Comparison of ENCODE assay signal across 20 cellular contexts in the genomic region with DNA sequence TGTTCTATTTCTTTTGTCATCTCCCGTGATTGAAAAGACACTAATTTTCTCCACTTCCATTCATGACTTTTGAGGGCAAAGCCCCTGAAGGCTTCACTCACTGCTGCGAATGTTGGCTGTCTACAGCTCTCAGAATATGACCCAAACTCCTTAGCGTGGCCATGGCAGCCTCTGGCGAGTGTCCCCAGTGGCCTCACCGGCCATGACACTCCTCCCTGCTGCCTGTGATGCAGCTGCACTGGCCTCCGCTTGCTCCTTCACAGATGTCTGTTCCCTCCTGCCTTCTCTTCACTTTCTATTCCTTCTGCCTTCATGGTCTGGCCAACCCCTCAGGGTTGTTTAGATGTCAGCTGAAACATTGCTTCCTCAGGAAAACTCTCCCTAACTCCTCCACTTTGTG. TPM values are rescaled to one million over a fixed set of nuclear protein-coding genes. Genes with fewer than 3 reads are reported as not detected.
DNase-seq lines count a peak whose midpoint lies in the region; ATAC-seq, FAIRE-seq and TF ChIP-seq lines count a peak whose summit lies in the region.
"Had no signal": no experiment of that assay in that cellular context is flagged by ENCODE, and none has a peak within 500 bp of the region (broad histone marks: within the 10 kb centered on the region; RNA-seq: fewer than 3 reads in every experiment).

No MANE protein-coding gene starts in this region.

- H3K36me3 ChIP-seq in WERI-Rb-1, result no peaks in the 10 kb centered on the region
- H3K36me3 ChIP-seq in smooth muscle cell (ENCODE audit: low read depth), result no peaks in the 10 kb centered on the region

- H3K4me1 ChIP-seq in A549, result no peaks in the 10 kb centered on the region
- no peaks in the 10 kb centered on the region for H3K4me1 ChIP-seq in smooth muscle cell (ENCODE audit: low read depth)

- H3K27me3 Mint-ChIP-seq in glutamatergic neuron (ENCODE audit: unreplicated experiment), result no peaks in the 10 kb centered on the region

- no peak for FAIRE-seq in A549 (lab: Jason Lieb, UNC)
- FAIRE-seq: A204.1, D721Med had no signal

- CTCF ChIA-PET in A549 (lab: Yijun Ruan, JAX), result no interaction called here

- no peak for TF ChIP-seq POLR2A in A549 (IDR thresholded peaks at IDR 0.05; ENCODE audit: low read length)

- H3K27ac Mint-ChIP-seq in glutamatergic neuron (ENCODE audit: unreplicated experiment), result peak overlapping the region; percentile 39
- H3K27ac Mint-ChIP-seq: CD4-positive, CD25-positive, alpha-beta regulatory T cell had no signal

- H3K27me3 ChIP-seq in WERI-Rb-1 (ENCODE audit: insufficient read depth, low read depth, severe bottlenecking) (no peaks in the 10 kb centered on the region), smooth muscle cell (ENCODE audit: low read depth) (no peaks in the 10 kb centered on the region)

- H3K27ac ChIP-seq in A549 (no peak overlapping the region), WERI-Rb-1 (no peak overlapping the region), smooth muscle cell (ENCODE audit: low read depth) (no peak overlapping the region)
- H3K27ac ChIP-seq: GM23248, RWPE1 had no signal

- no peaks in the 10 kb centered on the region for H3K9me3 ChIP-seq in A549
- no peaks in the 10 kb centered on the region for H3K9me3 ChIP-seq in WERI-Rb-1 (ENCODE audit: severe bottlenecking)
- no peaks in the 10 kb centered on the region for H3K9me3 ChIP-seq in smooth muscle cell (replicated peaks; ENCODE audit: low read depth)
- H3K9me3 ChIP-seq: SK-N-SH had no signal

- ATAC-seq in A549, result peak; percentile 62
- no peak for ATAC-seq in HG03280 (IDR thresholded peaks at IDR 0.05; ENCODE audit: unreplicated experiment)

- TF ChIP-seq EP300 in A549 (IDR thresholded peaks at IDR 0.05), result no peak

- TF ChIP-seq CTCF in A549 (IDR thresholded peaks at IDR 0.05) (no peak), WERI-Rb-1 (IDR thresholded peaks at IDR 0.05; ENCODE audit: low read depth, low read length) (0 out of 2 replicates have a peak, but pooled peaks have one; percentile 1), glutamatergic neuron (IDR thresholded peaks at IDR 0.05; ENCODE audit: partially characterized antibody, unreplicated experiment) (no peak), smooth muscle cell (IDR thresholded peaks at IDR 0.05; ENCODE audit: borderline replicate concordance, insufficient read depth, poor library complexity, severe bottlenecking) (no peak)

- no peaks in the 10 kb centered on the region for H3K79me2 ChIP-seq in smooth muscle cell (ENCODE audit: low read depth)

- H3K4me3 Mint-ChIP-seq in glutamatergic neuron (ENCODE audit: unreplicated experiment), result no peak overlapping the region
- H3K4me3 Mint-ChIP-seq: CD4-positive, CD25-positive, alpha-beta regulatory T cell had no signal

- H2AFZ ChIP-seq in smooth muscle cell (ENCODE audit: low read depth), result no peak overlapping the region
- H2AFZ ChIP-seq: GM23248 had no signal

- H3F3A ChIP-seq in smooth muscle cell (ENCODE audit: low read depth), result no peaks in the 10 kb centered on the region

- H3K36me3 Mint-ChIP-seq in glutamatergic neuron (ENCODE audit: unreplicated experiment), result peaks cover 5% of the 10 kb centered on the region
- H3K36me3 Mint-ChIP-seq: CD4-positive, CD25-positive, alpha-beta regulatory T cell had no signal

- POLR2A ChIA-PET in A549 (lab: Yijun Ruan, JAX), result no interaction called here

- no peaks in the 10 kb centered on the region for H3K9me3 Mint-ChIP-seq in glutamatergic neuron (ENCODE audit: unreplicated experiment)

- H3K4me1 Mint-ChIP-seq in glutamatergic neuron (ENCODE audit: low read depth, unreplicated experiment), result no peaks in the 10 kb centered on the region
- H3K4me1 Mint-ChIP-seq: CD4-positive, CD25-positive, alpha-beta regulatory T cell had no signal

- no peaks in the 10 kb centered on the region for H4K20me1 ChIP-seq in smooth muscle cell (ENCODE audit: low read depth)

- no peak overlapping the region for H3K9ac ChIP-seq in smooth muscle cell (ENCODE audit: low read depth)
- H3K9ac ChIP-seq: GM23248, SK-N-SH had no signal

- H3K4me3 ChIP-seq in A549 (no peak overlapping the region), WERI-Rb-1 (ENCODE audit: low read depth, low read length) (no peak overlapping the region), smooth muscle cell (no peak overlapping the region)
- H3K4me3 ChIP-seq: GM23248 had no signal

- no peak for TF ChIP-seq RAD21 in A549 (conservative IDR thresholded peaks at IDR 0.05 in 1 of 2, IDR thresholded peaks at IDR 0.05 in 1 of 2)

- H3K4me2 ChIP-seq in A549 (no peak overlapping the region), smooth muscle cell (no peak overlapping the region)
- H3K4me2 ChIP-seq: SK-N-SH had no signal

- 79% methylated on average over 6 of the region's 6 CpGs for whole genome bisulfite sequencing in A549 (ENCODE audit: missing lambda C conversion rate)
- WGBS in smooth muscle cell (ENCODE audit: low lambda C conversion rate), result 79% methylated on average over 6 of the region's 6 CpGs

- DNase-seq in A549 (ENCODE audit: low read depth in 1 of 2, low spot score in 1 of 2), result no peak
- DNase-seq in OCI-M1 (lab: John Stamatoyannopoulos, UW), result peak; percentile 26
- no peak for DNase-seq in WERI-Rb-1
- peak; percentile 52 for DNase-seq in glutamatergic neuron
- DNase-seq in DMS153 treated with DMSO at 0.1 percent for 48 hours (lab: John Stamatoyannopoulos, UW; ENCODE audit: unreplicated experiment), result no peak
- no peak for DNase-seq in smooth muscle cell (lab: John Stamatoyannopoulos, UW; ENCODE audit: unreplicated experiment)
- no peak for DNase-seq in activated CD4-positive, CD25-positive, alpha-beta regulatory T cell treated with anti-CD3 and anti-CD28 coated beads, Interleukin-2, amount 50 U/mL, for 72 hours
- DNase-seq: CD4-positive, CD25-positive, alpha-beta regulatory T cell; DND-41; GM23248; Kasumi-1; NCI-H187 treated with DMSO at 0.1 percent for 48 hours; NCI-H2171; NCI-H446 treated with DMSO at 0.1 percent for 48 hours; NCI-H774; SK-N-SH had no signal

TF ChIP-seq in A549, 52 proteins besides CTCF, POLR2A, EP300 and RAD21:
- TF ChIP-seq FOXS1 (CRISPR knock-in tag; IDR thresholded peaks at IDR 0.05), result no peak
- TF ChIP-seq, protein P1, sequence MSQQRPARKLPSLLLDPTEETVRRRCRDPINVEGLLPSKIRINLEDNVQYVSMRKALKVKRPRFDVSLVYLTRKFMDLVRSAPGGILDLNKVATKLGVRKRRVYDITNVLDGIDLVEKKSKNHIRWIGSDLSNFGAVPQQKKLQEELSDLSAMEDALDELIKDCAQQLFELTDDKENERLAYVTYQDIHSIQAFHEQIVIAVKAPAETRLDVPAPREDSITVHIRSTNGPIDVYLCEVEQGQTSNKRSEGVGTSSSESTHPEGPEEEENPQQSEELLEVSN (IDR thresholded peaks at IDR 0.05; ENCODE audit: borderline replicate concordance, low read depth), result no peak
- no peak for TF ChIP-seq ZSCAN20 (CRISPR knock-in tag; IDR thresholded peaks at IDR 0.05)
- TF ChIP-seq EHMT2 (IDR thresholded peaks at IDR 0.05; ENCODE audit: low read depth), result no peak
- no peak for TF ChIP-seq SREBF2 (IDR thresholded peaks at IDR 0.05)
- TF ChIP-seq, protein P2, sequence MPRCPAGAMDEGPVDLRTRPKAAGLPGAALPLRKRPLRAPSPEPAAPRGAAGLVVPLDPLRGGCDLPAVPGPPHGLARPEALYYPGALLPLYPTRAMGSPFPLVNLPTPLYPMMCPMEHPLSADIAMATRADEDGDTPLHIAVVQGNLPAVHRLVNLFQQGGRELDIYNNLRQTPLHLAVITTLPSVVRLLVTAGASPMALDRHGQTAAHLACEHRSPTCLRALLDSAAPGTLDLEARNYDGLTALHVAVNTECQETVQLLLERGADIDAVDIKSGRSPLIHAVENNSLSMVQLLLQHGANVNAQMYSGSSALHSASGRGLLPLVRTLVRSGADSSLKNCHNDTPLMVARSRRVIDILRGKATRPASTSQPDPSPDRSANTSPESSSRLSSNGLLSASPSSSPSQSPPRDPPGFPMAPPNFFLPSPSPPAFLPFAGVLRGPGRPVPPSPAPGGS (IDR thresholded peaks at IDR 0.05), result no peak
- TF ChIP-seq BHLHE40 (IDR thresholded peaks at IDR 0.05; ENCODE audit: low read depth, low read length), result no peak
- no peak for TF ChIP-seq HOXB13 (CRISPR knock-in tag; IDR thresholded peaks at IDR 0.05; ENCODE audit: low read depth)
- no peak for TF ChIP-seq MYC (IDR thresholded peaks at IDR 0.05; ENCODE audit: borderline replicate concordance, low read length)
- TF ChIP-seq FOSL2 (IDR thresholded peaks at IDR 0.05), result no peak
- no peak for TF ChIP-seq FOSL2 (CRISPR knock-in tag; IDR thresholded peaks at IDR 0.05)

RNA-seq across cellular contexts. Expression of gene PTPRF, which starts 30.8 kb away (rescaled TPM):
- polyA plus RNA-seq in A549 (2011; rRNA removed), result 96.5 and 111 TPM in 2 replicates
- polyA plus RNA-seq in A549 (2012; cell fraction: cytosol; rRNA removed), result 84.0 and 107 TPM in 2 replicates
- 211 and 261 TPM in 2 replicates for polyA plus RNA-seq in A549 (2012; cell fraction: nucleus; rRNA removed)
- polyA plus RNA-seq in A549 (2017; fragmentation: RNase III; extraction: RNeasy Plus Mini Kit Qiagen cat#74134 plus additional on column Dnase treatment), result 68.3 to 75.4 TPM (median 68.5 TPM) in 3 replicates
- polyA minus RNA-seq in A549 (2011; rRNA and poly(A)+ RNA removed), result 308 and 310 TPM in 2 replicates
- total RNA-seq in glutamatergic neuron (ENCODE audit: unreplicated experiment), result 171 TPM
- total RNA-seq in smooth muscle cell, result 51.5 and 71.0 TPM in 2 replicates
- 39.9 and 69.9 TPM in 2 replicates for polyA plus RNA-seq in smooth muscle cell
- polyA plus RNA-seq: CD4-positive, CD25-positive, alpha-beta regulatory T cell had no signal

RNA-seq across cellular contexts. Expression of gene HYI, which starts 46.2 kb away (rescaled TPM):
- 6.6 and 7.2 TPM in 2 replicates for polyA plus RNA-seq in A549 (2011; rRNA removed)
- polyA plus RNA-seq in A549 (2012; cell fraction: cytosol; rRNA removed), result 18.8 and 19.0 TPM in 2 replicates
- 39.9 and 45.7 TPM in 2 replicates for polyA plus RNA-seq in A549 (2012; cell fraction: nucleus; rRNA removed)
- 15.1 to 17.1 TPM (median 15.3 TPM) in 3 replicates for polyA plus RNA-seq in A549 (2017; fragmentation: RNase III; extraction: RNeasy Plus Mini Kit Qiagen cat#74134 plus additional on column Dnase treatment)
- 5.4 and 5.8 TPM in 2 replicates for polyA minus RNA-seq in A549 (2011; rRNA and poly(A)+ RNA removed)
- total RNA-seq in glutamatergic neuron (ENCODE audit: unreplicated experiment), result 18.7 TPM
- 13.8 and 19.8 TPM in 2 replicates for total RNA-seq in smooth muscle cell
- polyA plus RNA-seq in smooth muscle cell, result 15.4 and 19.5 TPM in 2 replicates

Comparison
In these comparisons a context has a peak if more than half of its experiments do, and no peak if none do; other contexts are left out.
1. DNase-seq: peak in OCI-M1 (single experiment) and glutamatergic neuron (single experiment); none in A549 (0 of 2), WERI-Rb-1 (single experiment), DMS153 treated with DMSO at 0.1 percent for 48 hours (single experiment), smooth muscle cell (single experiment) and activated CD4-positive, CD25-positive, alpha-beta regulatory T cell treated with anti-CD3 and anti-CD28 coated beads, Interleukin-2, amount 50 U/mL, for 72 hours (single experiment).